In the genomic region with DNA sequence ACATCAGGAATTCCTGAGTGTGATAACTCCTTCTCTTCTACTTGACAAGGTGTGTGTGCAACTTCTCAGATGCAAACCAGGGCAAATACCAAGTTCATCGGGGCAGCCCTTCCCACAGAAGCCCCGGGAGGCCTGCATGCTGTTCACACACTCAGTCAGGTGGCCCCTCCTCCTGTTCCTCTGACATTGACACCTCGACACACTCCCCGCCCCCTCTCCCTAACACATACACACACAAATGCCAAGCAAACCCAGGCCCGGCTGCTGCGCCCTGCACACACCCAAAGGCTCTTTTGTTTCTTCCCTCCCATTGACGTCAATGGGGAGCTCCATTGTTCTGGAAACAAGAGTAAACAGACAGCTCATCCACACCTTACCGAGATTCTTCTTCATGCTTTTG, we compare ENCODE assay signal across 1 cellular context.
TF ChIP-seq lines count a peak whose summit lies in the region.

No MANE protein-coding gene starts in this region.

TF ChIP-seq in SK-N-SH, 30 proteins besides CTCF, POLR2A, EP300 and RAD21 (continued from another document):
- TF ChIP-seq IRF3 (IDR thresholded peaks at IDR 0.05; ENCODE audit: low read depth, low read length): no peak
- TF ChIP-seq FOSL2 (IDR thresholded peaks at IDR 0.05; ENCODE audit: borderline replicate concordance, low read depth): no peak
- no peak for TF ChIP-seq SMC3 (IDR thresholded peaks at IDR 0.05; ENCODE audit: low read depth, low read length)
- no peak for TF ChIP-seq FOXM1 (IDR thresholded peaks at IDR 0.05; ENCODE audit: low read depth)
- no peak for TF ChIP-seq TEAD4 (IDR thresholded peaks at IDR 0.05; ENCODE audit: borderline replicate concordance, insufficient read depth)
- TF ChIP-seq RCOR1 (IDR thresholded peaks at IDR 0.05; ENCODE audit: low read length): no peak
- no peak for TF ChIP-seq ELF1 (IDR thresholded peaks at IDR 0.05)
